ENCODE assay signal across 8 cellular contexts in the genomic region with DNA sequence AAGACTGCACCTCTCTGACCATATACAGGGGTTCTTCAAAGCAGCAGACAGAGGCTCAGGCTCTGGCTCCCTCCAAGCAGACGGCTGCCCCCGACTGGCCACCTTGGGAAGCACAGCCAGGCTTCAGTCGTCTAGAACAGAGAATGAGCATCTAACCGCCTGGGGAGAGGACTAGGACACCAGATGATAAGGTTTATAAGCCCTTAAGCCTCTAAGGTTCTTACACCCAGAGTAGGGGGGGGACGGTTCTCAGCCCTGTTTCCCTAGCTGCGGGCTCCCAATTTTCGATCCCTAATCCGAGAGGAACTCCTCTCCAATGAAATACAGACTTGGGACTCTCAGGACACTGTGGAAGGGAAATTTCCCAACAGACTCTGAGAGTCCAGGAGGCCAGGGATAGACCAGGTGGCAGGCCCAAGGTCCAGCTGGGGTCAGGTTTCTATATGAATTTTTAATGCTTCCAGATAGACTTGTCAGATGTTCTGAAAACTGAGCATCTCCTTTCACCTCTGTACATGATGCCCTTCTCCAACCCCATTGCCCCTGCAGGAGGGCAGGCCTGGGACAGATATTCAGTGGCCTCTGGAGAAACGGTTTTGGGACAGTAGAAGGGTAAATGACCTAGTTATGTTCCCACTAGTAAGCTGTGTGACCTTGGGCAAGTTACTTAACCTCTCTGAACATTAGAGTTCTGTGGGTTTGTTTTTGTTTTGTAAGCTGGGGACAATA. TPM values are rescaled to one million over a fixed set of nuclear protein-coding genes. Genes with fewer than 3 reads are reported as not detected.
DNase-seq lines count a peak whose midpoint lies in the region; ATAC-seq and TF ChIP-seq lines count a peak whose summit lies in the region.

No MANE protein-coding gene starts in this region.

- H3K4me1 Mint-ChIP-seq in HFFc6 (ENCODE audit: low read depth), result peaks cover 2% of the 10 kb centered on the region
- peaks cover 25% of the 10 kb centered on the region for H3K4me1 Mint-ChIP-seq in mesothelial cell of epicardium
- peaks cover 35% of the 10 kb centered on the region for H3K4me1 Mint-ChIP-seq in stimulated activated naive CD8-positive, alpha-beta T cell treated with anti-CD3 and anti-CD28 coated beads, Interleukin-15, Interleukin-2, amounts not matched to agents 100 ng/mL and 50 ng/mL, for 24 hours (ENCODE audit: low read depth)

- TF ChIP-seq CTCF in DND-41 (IDR thresholded peaks at IDR 0.05; ENCODE audit: borderline replicate concordance, extremely low read depth, low read length, poor library complexity, severe bottlenecking) (peak; percentile 84), HFFc6 (IDR thresholded peaks at IDR 0.05) (peak; percentile 79), colonic mucosa (IDR thresholded peaks at IDR 0.05) (peak; percentile 65), mesothelial cell of epicardium (IDR thresholded peaks at IDR 0.05; ENCODE audit: unreplicated experiment) (peak; percentile 36)

- H3K27ac Mint-ChIP-seq in HFFc6, result no peak overlapping the region
- no peak overlapping the region for H3K27ac Mint-ChIP-seq in mesothelial cell of epicardium
- H3K27ac Mint-ChIP-seq in stimulated activated naive CD8-positive, alpha-beta T cell treated with anti-CD3 and anti-CD28 coated beads, Interleukin-15, Interleukin-2, amounts not matched to agents 100 ng/mL and 50 ng/mL, for 24 hours, result peak overlapping the region; percentile 29

- H2AFZ ChIP-seq in DND-41 (ENCODE audit: low read depth, low read length), result no peak overlapping the region

- H3K36me3 ChIP-seq in DND-41 (ENCODE audit: insufficient read depth, low read length) (no peaks in the 10 kb centered on the region), colonic mucosa (no peaks in the 10 kb centered on the region)

- H3K4me3 Mint-ChIP-seq in HFFc6 (no peak overlapping the region), mesothelial cell of epicardium (no peak overlapping the region)
- no peak overlapping the region for H3K4me3 Mint-ChIP-seq in stimulated activated naive CD8-positive, alpha-beta T cell treated with anti-CD3 and anti-CD28 coated beads, Interleukin-15, Interleukin-2, amounts not matched to agents 100 ng/mL and 50 ng/mL, for 24 hours

- peaks cover 24% of the 10 kb centered on the region for H3K27me3 Mint-ChIP-seq in HFFc6 (ENCODE audit: insufficient read depth)
- peaks cover 89% of the 10 kb centered on the region for H3K27me3 Mint-ChIP-seq in mesothelial cell of epicardium (ENCODE audit: low read depth)
- H3K27me3 Mint-ChIP-seq in stimulated activated naive CD8-positive, alpha-beta T cell treated with anti-CD3 and anti-CD28 coated beads, Interleukin-15, Interleukin-2, amounts not matched to agents 100 ng/mL and 50 ng/mL, for 24 hours, result peaks cover 22% of the 10 kb centered on the region

- H4K20me1 ChIP-seq in DND-41 (ENCODE audit: insufficient read depth, low read length), result no peaks in the 10 kb centered on the region

- H3K36me3 Mint-ChIP-seq in HFFc6 (ENCODE audit: low read depth), result no peaks in the 10 kb centered on the region
- H3K36me3 Mint-ChIP-seq in mesothelial cell of epicardium, result no peaks in the 10 kb centered on the region
- peaks cover 11% of the 10 kb centered on the region for H3K36me3 Mint-ChIP-seq in stimulated activated naive CD8-positive, alpha-beta T cell treated with anti-CD3 and anti-CD28 coated beads, Interleukin-15, Interleukin-2, amounts not matched to agents 100 ng/mL and 50 ng/mL, for 24 hours (ENCODE audit: low read depth)

- H3K9ac ChIP-seq in DND-41 (ENCODE audit: low read depth, low read length) (no peak overlapping the region), colonic mucosa (ENCODE audit: low read depth in 2 of 2, low read length in 2 of 2) (no peak overlapping the region)

- no peaks in the 10 kb centered on the region for H3K79me2 ChIP-seq in DND-41 (ENCODE audit: insufficient read depth, low read length)

- no peaks in the 10 kb centered on the region for H3K9me3 Mint-ChIP-seq in HFFc6
- H3K9me3 Mint-ChIP-seq in mesothelial cell of epicardium, result no peaks in the 10 kb centered on the region
- H3K9me3 Mint-ChIP-seq in stimulated activated naive CD8-positive, alpha-beta T cell treated with anti-CD3 and anti-CD28 coated beads, Interleukin-15, Interleukin-2, amounts not matched to agents 100 ng/mL and 50 ng/mL, for 24 hours, result no peaks in the 10 kb centered on the region

- no peak overlapping the region for H3K4me2 ChIP-seq in DND-41 (ENCODE audit: insufficient read depth, low read length)

- ATAC-seq in DND-41 (ENCODE audit: insufficient read depth, low read depth) (peak; percentile 73), GM19023 (IDR thresholded peaks at IDR 0.05; ENCODE audit: unreplicated experiment) (no peak)
- peak; percentile 42 to 57 for ATAC-seq in activated CD4-positive, CD25-positive, alpha-beta regulatory T cell treated with anti-CD3 and anti-CD28 coated beads, Interleukin-2, amount 50 U/mL, for 24 hours

- intact Hi-C loops in colonic mucosa (cut with DNase I), result no loop called here

- H3K4me1 ChIP-seq in DND-41 (ENCODE audit: insufficient read depth, low read length), result peaks cover 12% of the 10 kb centered on the region
- H3K4me1 ChIP-seq in colonic mucosa, result peaks cover 19% of the 10 kb centered on the region

- H3K27me3 ChIP-seq in DND-41 (ENCODE audit: insufficient read depth, low read length, poor library complexity), result no peaks in the 10 kb centered on the region
- peaks cover 11% of the 10 kb centered on the region for H3K27me3 ChIP-seq in colonic mucosa

- H3K4me3 ChIP-seq in DND-41 (ENCODE audit: low read depth in 1 of 2, low read length in 2 of 2), result no peak overlapping the region
- H3K4me3 ChIP-seq in colonic mucosa, result no peak overlapping the region

- H3K9me3 ChIP-seq in DND-41 (ENCODE audit: insufficient read depth, low read length, severe bottlenecking) (no peaks in the 10 kb centered on the region), colonic mucosa (no peaks in the 10 kb centered on the region)

- DNase-seq in DND-41 (peak; percentile 74), HFFc6 (peak; percentile 48), NCI-H226 (peak; percentile 47), colonic mucosa (peak; percentile 89), mesothelial cell of epicardium (ENCODE audit: low spot score in 2 of 2, unreplicated experiment in 2 of 2) (peak in 1 of 2 experiments; percentile 60)

- no peak overlapping the region for H3K27ac ChIP-seq in DND-41 (ENCODE audit: low read length)
- no peak overlapping the region for H3K27ac ChIP-seq in colonic mucosa

RNA-seq across cellular contexts. Expression of a gene that starts 20.2 kb away (rescaled TPM):
- total RNA-seq in HFFc6 (2021; fragmentation: NEBNext Ultra II Directional; extraction: Animal tissue kit (Norgen Biotek cat#: 25700)), result under 1 TPM; 0.09 to 0.66 (median 0.35) TPM
- total RNA-seq in colonic mucosa, result under 1 TPM; 0.54 to 0.82 TPM
- total RNA-seq in mesothelial cell of epicardium, result 0.38 to 0.63 TPM (median 0.53 TPM) in 3 replicates

RNA-seq across cellular contexts. Expression of a gene that starts 34.9 kb away (rescaled TPM):
- total RNA-seq in HFFc6 (2021; fragmentation: NEBNext Ultra II Directional; extraction: Animal tissue kit (Norgen Biotek cat#: 25700)), result 1 to 10 TPM; 3.1 to 4.7 (median 4.3) TPM
- total RNA-seq in colonic mucosa (10 to 100 TPM in 1 of 2 donors, 1 to 10 TPM in 1; 8.7 to 19.0 TPM), mesothelial cell of epicardium (2.1 to 3.3 TPM (median 2.8 TPM) in 3 replicates)

RNA-seq across cellular contexts. Expression of a gene that starts 50.0 kb away (rescaled TPM):
- 10 to 100 TPM; 43.6 to 72.9 (median 58.4) TPM for total RNA-seq in HFFc6 (2021; fragmentation: NEBNext Ultra II Directional; extraction: Animal tissue kit (Norgen Biotek cat#: 25700))
- total RNA-seq in colonic mucosa, result 10 to 100 TPM; 54.8 to 67.1 TPM
- 41.7 to 46.3 TPM (median 44.0 TPM) in 3 replicates for total RNA-seq in mesothelial cell of epicardium

RNA-seq across cellular contexts. Expression of a gene that starts 53.7 kb away (rescaled TPM):
- 10 to 100 TPM in 4 of 6 experiments, 1 to 10 TPM in 2; 2.1 to 18.7 (median 15.8) TPM for total RNA-seq in HFFc6 (2021; fragmentation: NEBNext Ultra II Directional; extraction: Animal tissue kit (Norgen Biotek cat#: 25700))
- total RNA-seq in colonic mucosa (10 to 100 TPM; 10.6 to 21.4 TPM), mesothelial cell of epicardium (11.8 to 13.3 TPM (median 12.9 TPM) in 3 replicates)

RNA-seq across cellular contexts. Expression of a gene that starts 56.8 kb away (rescaled TPM):
- not detected for total RNA-seq in HFFc6 (2021; fragmentation: NEBNext Ultra II Directional; extraction: Animal tissue kit (Norgen Biotek cat#: 25700))
- not detected for total RNA-seq in colonic mucosa
- total RNA-seq in mesothelial cell of epicardium, result not detected in 3 replicates
